Comparison of ENCODE assay signal across 1 cellular context in the genomic region with DNA sequence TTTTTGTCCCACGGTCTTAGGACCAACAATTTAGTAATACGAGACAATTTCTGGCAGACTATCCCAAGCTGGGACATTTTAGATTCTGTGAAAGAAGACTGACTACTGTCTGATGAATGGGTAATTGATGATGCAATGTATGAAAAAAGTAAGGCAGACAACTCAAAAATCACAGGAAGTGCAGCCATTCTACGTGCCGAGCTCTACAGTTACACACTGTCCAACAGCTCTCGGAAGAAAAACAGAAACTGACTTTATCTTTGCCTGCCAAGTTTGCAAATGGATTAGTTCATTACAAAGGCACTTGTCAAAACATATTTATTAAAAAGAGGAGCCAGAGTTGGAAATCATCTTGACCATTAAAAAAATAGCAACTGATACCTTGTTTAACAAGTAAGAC.
TF ChIP-seq lines count a peak whose summit lies in the region.

No MANE protein-coding gene starts in this region.

TF ChIP-seq in HCT116, 20 proteins besides CTCF, POLR2A, EP300 and RAD21 (continued from another document):
- TF ChIP-seq REST (IDR thresholded peaks at IDR 0.05; ENCODE audit: low read depth): no peak
TF ChIP-seq in HCT116: peak in this region for 0.
